Comparison of ENCODE assay signal across 31 cellular contexts in the genomic region with DNA sequence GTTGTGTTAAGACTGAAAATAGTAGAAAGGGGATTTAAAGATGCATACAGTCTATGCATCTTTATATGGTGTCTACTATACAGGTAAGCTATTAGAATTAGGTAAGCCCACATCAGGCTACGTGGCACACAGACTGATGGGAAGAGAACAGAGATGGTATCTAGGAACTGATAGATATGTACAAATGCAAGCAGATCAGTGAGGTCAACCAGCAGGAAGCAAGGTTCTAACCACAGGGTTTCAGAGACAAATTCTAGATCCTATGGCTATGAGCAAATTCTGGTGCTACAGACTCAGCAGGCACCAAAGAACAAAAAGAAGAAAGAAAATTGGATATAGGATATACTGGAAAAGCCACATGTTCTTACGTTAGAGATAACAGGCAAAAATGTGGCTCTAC.
A peak's percentile ranks its signal among the peaks of the same experiment; 100 is the strongest.
DNase-seq lines count a peak whose midpoint lies in the region; ATAC-seq and TF ChIP-seq lines count a peak whose summit lies in the region.
"Had no signal": no experiment of that assay in that cellular context is flagged by ENCODE, and none has a peak within 500 bp of the region (broad histone marks: within the 10 kb centered on the region; RNA-seq: fewer than 3 reads in every experiment).

No MANE protein-coding gene starts in this region.

- H3K79me2 ChIP-seq in KMS-11 (ENCODE audit: insufficient read depth, low read depth) = no peaks in the 10 kb centered on the region

- no peaks in the 10 kb centered on the region for H3K9me3 ChIP-seq in right cardiac atrium (ENCODE audit: control insufficient read depth, low read length)
- H3K9me3 ChIP-seq: breast epithelium, lower lobe of right lung, transverse colon had no signal

- H3K4me3 ChIP-seq in KMS-11 (IDR thresholded peaks at IDR 0.05; ENCODE audit: insufficient read depth, low read depth, low read length) = no peak overlapping the region
- no peak overlapping the region for H3K4me3 ChIP-seq in right cardiac atrium (ENCODE audit: low read length)
- H3K4me3 ChIP-seq: breast epithelium, GM23248, heart right ventricle, K562, lower lobe of right lung, SK-N-MC, transverse colon had no signal

- H3K4me2 ChIP-seq in KMS-11 = peak overlapping the region; percentile 13; the same call in 1 of the 2 replicates

- no peak overlapping the region for H3K9ac ChIP-seq in KMS-11
- H3K9ac ChIP-seq: GM23248 had no signal

- no peak overlapping the region for H3K27ac Mint-ChIP-seq in effector memory CD8-positive, alpha-beta T cell
- H3K27ac Mint-ChIP-seq: activated naive CD8-positive, alpha-beta T cell treated with anti-CD3 and anti-CD28 coated beads for 36 hours; activated T-cell treated with anti-CD3 and anti-CD28 coated beads, Interleukin-2, amount 50 U/mL, for 24 hours; natural killer cell; stimulated activated effector memory CD8-positive, alpha-beta T cell treated with anti-CD3 and anti-CD28 coated beads, Interleukin-12 subunit alpha, Interleukin-12 subunit beta, amount 100 ng/mL, for 72 hours had no signal

- H3K27me3 ChIP-seq in KMS-11 (ENCODE audit: insufficient read depth, low read depth) (no peaks in the 10 kb centered on the region), right cardiac atrium (ENCODE audit: control insufficient read depth, insufficient read depth) (no peaks in the 10 kb centered on the region)
- H3K27me3 ChIP-seq: breast epithelium, heart right ventricle, transverse colon had no signal

- no peak for TF ChIP-seq CTCF in KMS-11 (conservative IDR thresholded peaks at IDR 0.05; ENCODE audit: low read depth, low read length)

- H3K9me3 Mint-ChIP-seq in effector memory CD8-positive, alpha-beta T cell = peaks cover 15 to 18% of the 10 kb centered on the region in 2 donors
- H3K9me3 Mint-ChIP-seq: activated naive CD8-positive, alpha-beta T cell treated with anti-CD3 and anti-CD28 coated beads for 36 hours had no signal

- ATAC-seq in GM19351 (IDR thresholded peaks at IDR 0.05; ENCODE audit: unreplicated experiment) (peak; percentile 68), HG02973 (IDR thresholded peaks at IDR 0.05; ENCODE audit: unreplicated experiment) (peak; percentile 51), right cardiac atrium (no peak)
- no peak for ATAC-seq in effector memory CD8-positive, alpha-beta T cell (replicated peaks)
- ATAC-seq: heart right ventricle; K562; lower lobe of right lung; stimulated activated effector memory CD8-positive, alpha-beta T cell treated with anti-CD3 and anti-CD28 coated beads, Interleukin-12 subunit alpha, Interleukin-12 subunit beta, amount 100 ng/mL, for 72 hours had no signal

- no peak overlapping the region for H3K27ac ChIP-seq in KMS-11
- H3K27ac ChIP-seq in right cardiac atrium (ENCODE audit: low read length) = no peak overlapping the region
- H3K27ac ChIP-seq: breast epithelium, GM23248, heart right ventricle, lower lobe of right lung, SK-N-MC, transverse colon had no signal

- no peaks in the 10 kb centered on the region for H3K4me1 Mint-ChIP-seq in effector memory CD8-positive, alpha-beta T cell (ENCODE audit: low read depth in 2 of 2)
- H3K4me1 Mint-ChIP-seq: activated naive CD8-positive, alpha-beta T cell treated with anti-CD3 and anti-CD28 coated beads for 36 hours; natural killer cell; stimulated activated effector memory CD8-positive, alpha-beta T cell treated with anti-CD3 and anti-CD28 coated beads, Interleukin-12 subunit alpha, Interleukin-12 subunit beta, amount 100 ng/mL, for 72 hours had no signal

- peaks cover 4% of the 10 kb centered on the region for H3K36me3 Mint-ChIP-seq in effector memory CD8-positive, alpha-beta T cell (ENCODE audit: insufficient read depth)
- H3K36me3 Mint-ChIP-seq: activated naive CD8-positive, alpha-beta T cell treated with anti-CD3 and anti-CD28 coated beads for 36 hours; natural killer cell; stimulated activated effector memory CD8-positive, alpha-beta T cell treated with anti-CD3 and anti-CD28 coated beads, Interleukin-12 subunit alpha, Interleukin-12 subunit beta, amount 100 ng/mL, for 72 hours had no signal

- DNase-seq in right cardiac atrium (no peak), RKO (ENCODE audit: low spot score) (no peak)
- DNase-seq in effector memory CD8-positive, alpha-beta T cell = no peak
- no peak for DNase-seq in activated effector memory CD4-positive, alpha-beta T cell treated with anti-CD3 and anti-CD28 coated beads, Interleukin-2, amount 50 U/mL, for 16 hours
- DNase-seq: activated CD4-positive, CD25-positive, alpha-beta regulatory T cell; activated gamma-delta T cell; activated naive CD8-positive, alpha-beta T cell treated with anti-CD3 and anti-CD28 coated beads for 36 hours; activated T-cell treated with anti-CD3 and anti-CD28 coated beads, Interleukin-2, amount 50 U/mL, for 24 hours; anterior cingulate cortex; C1 segment of cervical spinal cord; DMS53; foreskin melanocyte; GM23248; heart right ventricle; kidney glomerular epithelial cell; lower lobe of right lung; natural killer cell; NCI-H1105 treated with DMSO at 0.1 percent for 48 hours; NCI-H1930; NCI-H524; NK-92 treated with Interleukin-12 subunit alpha and Interleukin-12 subunit beta, amount 100 ng/mL, for 24 hours; stimulated activated CD4-positive, alpha-beta T cell treated with anti-CD3 and anti-CD28 coated beads, Interleukin-15, amount 100 ng/mL, for 24 hours; T-helper 1 cell; transverse colon had no signal

- H4K20me1 ChIP-seq in KMS-11 (ENCODE audit: insufficient read depth) = no peaks in the 10 kb centered on the region

- H3K4me3 Mint-ChIP-seq in effector memory CD8-positive, alpha-beta T cell = no peak overlapping the region
- H3K4me3 Mint-ChIP-seq: activated naive CD8-positive, alpha-beta T cell treated with anti-CD3 and anti-CD28 coated beads for 36 hours; activated T-cell treated with anti-CD3 and anti-CD28 coated beads, Interleukin-2, amount 50 U/mL, for 24 hours; natural killer cell; stimulated activated effector memory CD8-positive, alpha-beta T cell treated with anti-CD3 and anti-CD28 coated beads, Interleukin-12 subunit alpha, Interleukin-12 subunit beta, amount 100 ng/mL, for 72 hours had no signal

- 80% methylated on average over 2 of the region's 2 CpGs for WGBS in right cardiac atrium

- no peaks in the 10 kb centered on the region for H3K27me3 Mint-ChIP-seq in effector memory CD8-positive, alpha-beta T cell
- H3K27me3 Mint-ChIP-seq: activated naive CD8-positive, alpha-beta T cell treated with anti-CD3 and anti-CD28 coated beads for 36 hours; activated T-cell treated with anti-CD3 and anti-CD28 coated beads, Interleukin-2, amount 50 U/mL, for 24 hours had no signal

- H3K4me1 ChIP-seq in KMS-11 (ENCODE audit: low read depth, poor library complexity, severe bottlenecking) = peaks cover 61% of the 10 kb centered on the region
- peaks cover 1% of the 10 kb centered on the region for H3K4me1 ChIP-seq in right cardiac atrium (ENCODE audit: control insufficient read depth, insufficient read depth, low read length)
- H3K4me1 ChIP-seq: breast epithelium, lower lobe of right lung, transverse colon had no signal

- H2AFZ ChIP-seq in KMS-11 (ENCODE audit: low read depth) = no peak overlapping the region
- H2AFZ ChIP-seq: GM23248 had no signal

- no peaks in the 10 kb centered on the region for H3K36me3 ChIP-seq in KMS-11 (ENCODE audit: insufficient read depth)
- H3K36me3 ChIP-seq: breast epithelium, lower lobe of right lung, transverse colon had no signal

- intact Hi-C loops in right cardiac atrium (cut with DNase I) = no loop called here

Comparison
In these comparisons a context has a peak if more than half of its experiments do, and no peak if none do; other contexts are left out.
1. ATAC-seq: peak in GM19351 (single experiment) and HG02973 (single experiment); none in right cardiac atrium (0 of 2) and effector memory CD8-positive, alpha-beta T cell (single experiment).